1 cellular context compared by ENCODE assay signal in the genomic region with DNA sequence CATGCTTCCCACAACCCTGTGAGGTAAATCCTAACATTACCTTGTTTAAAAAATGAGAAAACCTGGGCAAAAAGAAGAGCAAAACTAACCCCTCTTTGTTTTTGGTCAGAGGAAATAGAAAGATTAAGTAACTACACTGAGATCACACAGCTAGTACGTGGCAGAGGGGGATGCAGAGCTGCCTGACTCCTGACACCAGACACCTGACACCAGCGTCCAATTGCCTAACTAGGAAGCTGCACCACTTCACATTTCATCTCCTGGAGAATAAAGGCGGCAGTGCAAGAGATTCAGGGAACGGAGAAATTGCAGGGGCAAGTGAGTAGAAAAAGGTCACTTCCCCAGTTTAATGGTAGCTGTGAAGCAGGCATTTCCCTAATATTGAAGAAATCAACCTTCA.
TF ChIP-seq lines count a peak whose summit lies in the region.

No MANE protein-coding gene starts in this region.

TF ChIP-seq in H1, 55 proteins besides CTCF, POLR2A, EP300 and RAD21 (continued from another document):
- TF ChIP-seq, protein P1, sequence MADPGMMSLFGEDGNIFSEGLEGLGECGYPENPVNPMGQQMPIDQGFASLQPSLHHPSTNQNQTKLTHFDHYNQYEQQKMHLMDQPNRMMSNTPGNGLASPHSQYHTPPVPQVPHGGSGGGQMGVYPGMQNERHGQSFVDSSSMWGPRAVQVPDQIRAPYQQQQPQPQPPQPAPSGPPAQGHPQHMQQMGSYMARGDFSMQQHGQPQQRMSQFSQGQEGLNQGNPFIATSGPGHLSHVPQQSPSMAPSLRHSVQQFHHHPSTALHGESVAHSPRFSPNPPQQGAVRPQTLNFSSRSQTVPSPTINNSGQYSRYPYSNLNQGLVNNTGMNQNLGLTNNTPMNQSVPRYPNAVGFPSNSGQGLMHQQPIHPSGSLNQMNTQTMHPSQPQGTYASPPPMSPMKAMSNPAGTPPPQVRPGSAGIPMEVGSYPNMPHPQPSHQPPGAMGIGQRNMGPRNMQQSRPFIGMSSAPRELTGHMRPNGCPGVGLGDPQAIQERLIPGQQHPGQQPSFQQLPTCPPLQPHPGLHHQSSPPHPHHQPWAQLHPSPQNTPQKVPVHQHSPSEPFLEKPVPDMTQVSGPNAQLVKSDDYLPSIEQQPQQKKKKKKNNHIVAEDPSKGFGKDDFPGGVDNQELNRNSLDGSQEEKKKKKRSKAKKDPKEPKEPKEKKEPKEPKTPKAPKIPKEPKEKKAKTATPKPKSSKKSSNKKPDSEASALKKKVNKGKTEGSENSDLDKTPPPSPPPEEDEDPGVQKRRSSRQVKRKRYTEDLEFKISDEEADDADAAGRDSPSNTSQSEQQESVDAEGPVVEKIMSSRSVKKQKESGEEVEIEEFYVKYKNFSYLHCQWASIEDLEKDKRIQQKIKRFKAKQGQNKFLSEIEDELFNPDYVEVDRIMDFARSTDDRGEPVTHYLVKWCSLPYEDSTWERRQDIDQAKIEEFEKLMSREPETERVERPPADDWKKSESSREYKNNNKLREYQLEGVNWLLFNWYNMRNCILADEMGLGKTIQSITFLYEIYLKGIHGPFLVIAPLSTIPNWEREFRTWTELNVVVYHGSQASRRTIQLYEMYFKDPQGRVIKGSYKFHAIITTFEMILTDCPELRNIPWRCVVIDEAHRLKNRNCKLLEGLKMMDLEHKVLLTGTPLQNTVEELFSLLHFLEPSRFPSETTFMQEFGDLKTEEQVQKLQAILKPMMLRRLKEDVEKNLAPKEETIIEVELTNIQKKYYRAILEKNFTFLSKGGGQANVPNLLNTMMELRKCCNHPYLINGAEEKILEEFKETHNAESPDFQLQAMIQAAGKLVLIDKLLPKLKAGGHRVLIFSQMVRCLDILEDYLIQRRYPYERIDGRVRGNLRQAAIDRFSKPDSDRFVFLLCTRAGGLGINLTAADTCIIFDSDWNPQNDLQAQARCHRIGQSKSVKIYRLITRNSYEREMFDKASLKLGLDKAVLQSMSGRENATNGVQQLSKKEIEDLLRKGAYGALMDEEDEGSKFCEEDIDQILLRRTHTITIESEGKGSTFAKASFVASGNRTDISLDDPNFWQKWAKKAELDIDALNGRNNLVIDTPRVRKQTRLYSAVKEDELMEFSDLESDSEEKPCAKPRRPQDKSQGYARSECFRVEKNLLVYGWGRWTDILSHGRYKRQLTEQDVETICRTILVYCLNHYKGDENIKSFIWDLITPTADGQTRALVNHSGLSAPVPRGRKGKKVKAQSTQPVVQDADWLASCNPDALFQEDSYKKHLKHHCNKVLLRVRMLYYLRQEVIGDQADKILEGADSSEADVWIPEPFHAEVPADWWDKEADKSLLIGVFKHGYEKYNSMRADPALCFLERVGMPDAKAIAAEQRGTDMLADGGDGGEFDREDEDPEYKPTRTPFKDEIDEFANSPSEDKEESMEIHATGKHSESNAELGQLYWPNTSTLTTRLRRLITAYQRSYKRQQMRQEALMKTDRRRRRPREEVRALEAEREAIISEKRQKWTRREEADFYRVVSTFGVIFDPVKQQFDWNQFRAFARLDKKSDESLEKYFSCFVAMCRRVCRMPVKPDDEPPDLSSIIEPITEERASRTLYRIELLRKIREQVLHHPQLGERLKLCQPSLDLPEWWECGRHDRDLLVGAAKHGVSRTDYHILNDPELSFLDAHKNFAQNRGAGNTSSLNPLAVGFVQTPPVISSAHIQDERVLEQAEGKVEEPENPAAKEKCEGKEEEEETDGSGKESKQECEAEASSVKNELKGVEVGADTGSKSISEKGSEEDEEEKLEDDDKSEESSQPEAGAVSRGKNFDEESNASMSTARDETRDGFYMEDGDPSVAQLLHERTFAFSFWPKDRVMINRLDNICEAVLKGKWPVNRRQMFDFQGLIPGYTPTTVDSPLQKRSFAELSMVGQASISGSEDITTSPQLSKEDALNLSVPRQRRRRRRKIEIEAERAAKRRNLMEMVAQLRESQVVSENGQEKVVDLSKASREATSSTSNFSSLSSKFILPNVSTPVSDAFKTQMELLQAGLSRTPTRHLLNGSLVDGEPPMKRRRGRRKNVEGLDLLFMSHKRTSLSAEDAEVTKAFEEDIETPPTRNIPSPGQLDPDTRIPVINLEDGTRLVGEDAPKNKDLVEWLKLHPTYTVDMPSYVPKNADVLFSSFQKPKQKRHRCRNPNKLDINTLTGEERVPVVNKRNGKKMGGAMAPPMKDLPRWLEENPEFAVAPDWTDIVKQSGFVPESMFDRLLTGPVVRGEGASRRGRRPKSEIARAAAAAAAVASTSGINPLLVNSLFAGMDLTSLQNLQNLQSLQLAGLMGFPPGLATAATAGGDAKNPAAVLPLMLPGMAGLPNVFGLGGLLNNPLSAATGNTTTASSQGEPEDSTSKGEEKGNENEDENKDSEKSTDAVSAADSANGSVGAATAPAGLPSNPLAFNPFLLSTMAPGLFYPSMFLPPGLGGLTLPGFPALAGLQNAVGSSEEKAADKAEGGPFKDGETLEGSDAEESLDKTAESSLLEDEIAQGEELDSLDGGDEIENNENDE (IDR thresholded peaks at IDR 0.05; ENCODE audit: insufficient replicate concordance, low read length), result no peak
- TF ChIP-seq TCF12 (IDR thresholded peaks at IDR 0.05; ENCODE audit: low read depth, low read length) (no peak), YY1 (IDR thresholded peaks at IDR 0.05; ENCODE audit: low read depth, low read length) (no peak), CHD2 (IDR thresholded peaks at IDR 0.05; ENCODE audit: low read length) (no peak), GTF2F1 (IDR thresholded peaks at IDR 0.05; ENCODE audit: borderline replicate concordance, low read depth, low read length) (no peak), SIRT6 (IDR thresholded peaks at IDR 0.05; ENCODE audit: low read length) (no peak), RFX5 (IDR thresholded peaks at IDR 0.05; ENCODE audit: borderline replicate concordance, low read depth, low read length) (no peak), KDM4A (IDR thresholded peaks at IDR 0.05; ENCODE audit: low read depth, low read length, severe bottlenecking) (no peak), RXRA (IDR thresholded peaks at IDR 0.05; ENCODE audit: insufficient read depth, low read depth, low read length) (no peak), RBBP5 (IDR thresholded peaks at IDR 0.05; ENCODE audit: borderline replicate concordance, low read depth, low read length) (no peak)
- TF ChIP-seq, protein P2, sequence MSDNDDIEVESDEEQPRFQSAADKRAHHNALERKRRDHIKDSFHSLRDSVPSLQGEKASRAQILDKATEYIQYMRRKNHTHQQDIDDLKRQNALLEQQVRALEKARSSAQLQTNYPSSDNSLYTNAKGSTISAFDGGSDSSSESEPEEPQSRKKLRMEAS (IDR thresholded peaks at IDR 0.05), result no peak
